18 cellular contexts compared by ENCODE assay signal in genomic region chr21:18495553-18495952, GRCh38.
"Had no signal": no experiment of that assay in that cellular context is flagged by ENCODE, and none has a peak within 500 bp of the region (broad histone marks: within the 10 kb centered on the region; RNA-seq: fewer than 3 reads in every experiment).

No MANE protein-coding gene starts in this region.

- H3K4me1 ChIP-seq: colonic mucosa, esophagus muscularis mucosa, gastroesophageal sphincter, heart left ventricle, left lung, lower lobe of right lung had no signal

- H3K9me3 ChIP-seq: colonic mucosa, esophagus muscularis mucosa, gastroesophageal sphincter, heart left ventricle, left lung, lower lobe of right lung, mucosa of descending colon had no signal

- H3K36me3 ChIP-seq: colonic mucosa, esophagus muscularis mucosa, gastroesophageal sphincter, heart left ventricle, left lung, lower lobe of right lung had no signal

- H3K27ac ChIP-seq: colonic mucosa, esophagus muscularis mucosa, foreskin keratinocyte, gastroesophageal sphincter, heart left ventricle, left lung, lower lobe of right lung had no signal

- H3K4me3 ChIP-seq: colonic mucosa, esophagus muscularis mucosa, gastroesophageal sphincter, heart left ventricle, left lung, lower lobe of right lung, mucosa of descending colon had no signal

- DNase-seq: colonic mucosa; cortex of kidney; effector CD8-positive, alpha-beta T cell; effector memory CD8-positive, alpha-beta T cell; endodermal cell; foreskin keratinocyte; heart left ventricle; hippocampal formation; left cardiac atrium; left lung; left ventricle myocardium superior; lower lobe of right lung; mesenchymal stem cell; mucosa of descending colon; naive B cell; naive thymus-derived CD8-positive, alpha-beta T cell had no signal

- H3K27me3 ChIP-seq: colonic mucosa, esophagus muscularis mucosa, foreskin keratinocyte, gastroesophageal sphincter, heart left ventricle, left lung had no signal
